ENCODE assay signal across 2 cellular contexts in genomic region chr16:88413231-88413630, GRCh38.
TF ChIP-seq lines count a peak whose summit lies in the region.

No MANE protein-coding gene starts in this region.

TF ChIP-seq in IMR-90, 13 proteins besides CTCF, POLR2A, EP300 and RAD21:
- TF ChIP-seq MAZ (IDR thresholded peaks at IDR 0.05; ENCODE audit: borderline replicate concordance, low read depth, low read length) (no peak), MAFK (IDR thresholded peaks at IDR 0.05; ENCODE audit: low read depth, low read length) (no peak), ELK1 (IDR thresholded peaks at IDR 0.05; ENCODE audit: borderline replicate concordance, low read depth, low read length) (no peak), CEBPB (IDR thresholded peaks at IDR 0.05; ENCODE audit: low read depth, low read length) (no peak), RCOR1 (IDR thresholded peaks at IDR 0.05; ENCODE audit: insufficient replicate concordance, low read length) (no peak), SMC3 (IDR thresholded peaks at IDR 0.05; ENCODE audit: low read depth, low read length) (no peak), RFX5 (IDR thresholded peaks at IDR 0.05; ENCODE audit: low read depth, low read length) (no peak), CHD1 (IDR thresholded peaks at IDR 0.05; ENCODE audit: low read depth, low read length) (no peak), MXI1 (IDR thresholded peaks at IDR 0.05; ENCODE audit: borderline replicate concordance, low read depth, low read length) (no peak), BHLHE40 (IDR thresholded peaks at IDR 0.05; ENCODE audit: low read depth, low read length) (no peak), FOS (IDR thresholded peaks at IDR 0.05; ENCODE audit: low read depth, low read length) (no peak), NFE2L2 (IDR thresholded peaks at IDR 0.05; ENCODE audit: low read depth, low read length) (no peak), USF2 (IDR thresholded peaks at IDR 0.05; ENCODE audit: low read depth, low read length) (no peak)

TF ChIP-seq in H1, 55 proteins besides CTCF, POLR2A, EP300 and RAD21:
- no peak for TF ChIP-seq TBP (IDR thresholded peaks at IDR 0.05; ENCODE audit: low read depth, low read length)
- TF ChIP-seq ASH2L (IDR thresholded peaks at IDR 0.05; ENCODE audit: low read length), result no peak
- no peak for TF ChIP-seq KDM1A (IDR thresholded peaks at IDR 0.05; ENCODE audit: borderline replicate concordance, low read length)
- no peak for TF ChIP-seq KDM5A (IDR thresholded peaks at IDR 0.05; ENCODE audit: low read length)
- no peak for TF ChIP-seq CREB1 (IDR thresholded peaks at IDR 0.05)
- no peak for TF ChIP-seq MAX (IDR thresholded peaks at IDR 0.05)
- TF ChIP-seq TCF12 (IDR thresholded peaks at IDR 0.05; ENCODE audit: low read depth, low read length), result no peak
- no peak for TF ChIP-seq RBBP5 (IDR thresholded peaks at IDR 0.05; ENCODE audit: borderline replicate concordance, low read depth, low read length)
- TF ChIP-seq SAP30 (IDR thresholded peaks at IDR 0.05; ENCODE audit: insufficient read depth, insufficient replicate concordance, low read length), result no peak
- TF ChIP-seq ZNF274 (IDR thresholded peaks at IDR 0.05; ENCODE audit: borderline replicate concordance, extremely low read depth, low read length), result no peak
- TF ChIP-seq SP1 (IDR thresholded peaks at IDR 0.05; ENCODE audit: low read depth, low read length), result no peak
- TF ChIP-seq CTBP2 (IDR thresholded peaks at IDR 0.05; ENCODE audit: borderline replicate concordance, insufficient read depth, insufficient read length, low read length), result no peak
- TF ChIP-seq YY1 (IDR thresholded peaks at IDR 0.05; ENCODE audit: low read depth, low read length), result no peak
- no peak for TF ChIP-seq RFX5 (IDR thresholded peaks at IDR 0.05; ENCODE audit: borderline replicate concordance, low read depth, low read length)
- no peak for TF ChIP-seq BRCA1 (IDR thresholded peaks at IDR 0.05; ENCODE audit: low read depth, low read length)
